In the genomic region with DNA sequence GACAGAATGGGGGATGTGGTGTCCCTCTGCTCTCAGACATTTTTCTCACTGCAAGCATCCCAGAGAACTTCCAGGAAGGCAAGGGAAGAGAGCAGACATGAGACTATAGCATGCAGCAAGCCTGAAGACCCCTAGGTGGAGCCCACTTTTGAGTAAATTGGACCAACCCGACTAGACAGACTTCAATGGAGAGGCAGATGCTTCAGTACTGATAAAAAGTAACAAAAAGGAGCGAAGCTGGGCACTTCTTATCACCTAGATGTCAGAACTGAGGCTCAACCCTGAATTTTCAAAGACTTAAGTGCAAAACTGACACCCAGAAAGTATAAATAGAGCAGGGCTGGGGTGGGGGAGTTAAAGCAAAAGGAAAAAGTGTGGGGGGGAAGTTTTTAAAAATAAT, we compare ENCODE assay signal across 35 cellular contexts.
"Had no signal": no experiment of that assay in that cellular context is flagged by ENCODE, and none has a peak within 500 bp of the region (broad histone marks: within the 10 kb centered on the region; RNA-seq: fewer than 3 reads in every experiment).

No MANE protein-coding gene starts in this region.

- H2AFZ ChIP-seq: hepatocyte had no signal

- ATAC-seq: activated CD8-positive, alpha-beta T cell treated with anti-CD3 and anti-CD28 coated beads for 36 hours; activated T-cell treated with anti-CD3 and anti-CD28 coated beads, Interleukin-2, amount 50 U/mL, for 4 hours; activated T-helper 17 cell treated with anti-CD3 and anti-CD28 coated beads, Interleukin-2, amount 50 U/mL, for 72 hours; effector memory CD8-positive, alpha-beta T cell; esophagus mucosa; heart right ventricle; WTC11 had no signal

- H3K36me3 Mint-ChIP-seq: activated naive CD8-positive, alpha-beta T cell had no signal

- H3K9me3 ChIP-seq: heart right ventricle had no signal

- H3K4me3 ChIP-seq: coronary artery, heart right ventricle, hepatocyte had no signal

- H3K4me2 ChIP-seq: hepatocyte had no signal

- H3K27ac ChIP-seq: brain microvascular endothelial cell, coronary artery, epithelial cell of prostate, heart right ventricle, hepatocyte, VCaP had no signal

- H3K79me2 ChIP-seq: hepatocyte had no signal

- DNase-seq: activated CD4-positive, alpha-beta T cell treated with anti-CD3 and anti-CD28 coated beads for 1 hour; activated CD4-positive, alpha-beta T cell treated with anti-CD3 and anti-CD28 coated beads for 4 hours; activated CD4-positive, alpha-beta T cell treated with anti-CD3 and anti-CD28 coated beads, Interleukin-2, amount 50 U/mL, for 1 hour; activated CD4-positive, alpha-beta T cell treated with anti-CD3 and anti-CD28 coated beads, Interleukin-2, amount 50 U/mL, for 48 hours; activated CD8-positive, alpha-beta memory T cell treated with anti-CD3 and anti-CD28 coated beads for 24 hours; activated CD8-positive, alpha-beta T cell treated with anti-CD3 and anti-CD28 coated beads for 36 hours; activated effector memory CD4-positive, alpha-beta T cell treated with Interleukin-2 at 50 U/mL for 16 hours; activated gamma-delta T cell treated with Interleukin-2 at 50 U/mL for 16 hours; activated naive CD4-positive, alpha-beta T cell treated with anti-CD3 and anti-CD28 coated beads, Interleukin-2, amount 50 U/mL, for 16 hours; activated naive CD4-positive, alpha-beta T cell treated with Interleukin-2 at 50 U/mL for 16 hours; activated T-cell treated with anti-CD3 and anti-CD28 coated beads, Interleukin-2, amount 50 U/mL, for 4 hours; amniotic stem cell; anterior cingulate cortex; brain microvascular endothelial cell; dermis blood vessel endothelial cell; effector CD4-positive, alpha-beta T cell; effector memory CD8-positive, alpha-beta T cell; foreskin fibroblast; heart right ventricle; T-helper 2 cell had no signal

- H3K27ac Mint-ChIP-seq: activated CD8-positive, alpha-beta T cell treated with anti-CD3 and anti-CD28 coated beads for 36 hours; activated naive CD8-positive, alpha-beta T cell; activated T-helper 17 cell treated with anti-CD3 and anti-CD28 coated beads, Interleukin-2, amount 50 U/mL, for 72 hours; effector memory CD8-positive, alpha-beta T cell; WTC11 had no signal

- H3K4me3 Mint-ChIP-seq: activated CD8-positive, alpha-beta T cell treated with anti-CD3 and anti-CD28 coated beads for 36 hours; activated naive CD8-positive, alpha-beta T cell; activated T-cell treated with anti-CD3 and anti-CD28 coated beads, Interleukin-2, amount 50 U/mL, for 4 hours; activated T-helper 17 cell treated with anti-CD3 and anti-CD28 coated beads, Interleukin-2, amount 50 U/mL, for 72 hours; central memory CD8-positive, alpha-beta T cell; effector memory CD8-positive, alpha-beta T cell; WTC11 had no signal

- H3K27me3 ChIP-seq: brain microvascular endothelial cell, heart right ventricle, hepatocyte had no signal

- H3K4me1 ChIP-seq: heart right ventricle had no signal

- FAIRE-seq: astrocyte, bronchial epithelial cell, endometrium, endothelial cell of umbilical vein, frontal cortex, TTC549 had no signal

- H3K36me3 ChIP-seq: brain microvascular endothelial cell, heart right ventricle had no signal

- H3K4me1 Mint-ChIP-seq: activated T-helper 17 cell treated with anti-CD3 and anti-CD28 coated beads, Interleukin-2, amount 50 U/mL, for 72 hours; WTC11 had no signal

- H3K9me3 Mint-ChIP-seq: activated CD8-positive, alpha-beta T cell treated with anti-CD3 and anti-CD28 coated beads for 36 hours; activated T-cell treated with anti-CD3 and anti-CD28 coated beads, Interleukin-2, amount 50 U/mL, for 4 hours; central memory CD8-positive, alpha-beta T cell had no signal
